ENCODE assay signal across 18 cellular contexts in genomic region chr5:43207601-43208000, GRCh38. TPM values are rescaled to one million over a fixed set of nuclear protein-coding genes. Genes with fewer than 3 reads are reported as not detected.
DNase-seq lines count a peak whose midpoint lies in the region; ATAC-seq and TF ChIP-seq lines count a peak whose summit lies in the region.
"Had no signal": no experiment of that assay in that cellular context is flagged by ENCODE, and none has a peak within 500 bp of the region (broad histone marks: within the 10 kb centered on the region; RNA-seq: fewer than 3 reads in every experiment).

No MANE protein-coding gene starts in this region.

- no peak overlapping the region for H3K9ac ChIP-seq in PC-3 (ENCODE audit: low read length)

- in situ Hi-C loops in brain microvascular endothelial cell (cut with HindIII; ENCODE audit: low pct_ligation_motif_present, low sequenced_read_pairs), result no loop called here

- no peaks in the 10 kb centered on the region for H3K79me2 ChIP-seq in PC-3 (ENCODE audit: low read length)

- CTCF ChIA-PET in PC-3 (lab: Charles Lee), result no interaction called here

- H3K36me3 ChIP-seq in PC-3 (ENCODE audit: low read depth, low read length), result no peaks in the 10 kb centered on the region
- H3K36me3 ChIP-seq in brain microvascular endothelial cell (replicated peaks), result no peaks in the 10 kb centered on the region
- H3K36me3 ChIP-seq: HAP-1 had no signal

- H3K4me1 Mint-ChIP-seq in glutamatergic neuron (ENCODE audit: low read depth, unreplicated experiment), result peaks cover 23% of the 10 kb centered on the region
- no peaks in the 10 kb centered on the region for H3K4me1 Mint-ChIP-seq in natural killer cell treated with Interleukin-12 subunit alpha and Interleukin-12 subunit beta and Interleukin-15 and Interleukin-18, amount 100 ng/mL, for 72 hours (ENCODE audit: low read depth in 2 of 2)

- intact Hi-C loops in PC-3 (cut with micrococcal nuclease) (loop anchor here (10.0 kb wide), 1 partner anchor 277 kb away; the partner anchor contains the start of gene TMEM267), posterior cingulate gyrus (cut with DNase I) (no loop called here)

- H3K27me3 Mint-ChIP-seq in glutamatergic neuron (ENCODE audit: unreplicated experiment), result peaks cover 2% of the 10 kb centered on the region
- peaks cover 26 to 44% of the 10 kb centered on the region in 2 donors for H3K27me3 Mint-ChIP-seq in natural killer cell treated with Interleukin-12 subunit alpha and Interleukin-12 subunit beta and Interleukin-15 and Interleukin-18, amount 100 ng/mL, for 72 hours

- peak overlapping the region; percentile 29 for H3K4me2 ChIP-seq in PC-3 (ENCODE audit: low read length)
- H3K4me2 ChIP-seq: A549 had no signal

- no TSS peak for BruUV-seq in PC-3 (replicated peaks; lab: Mats Ljungman, UMichigan)

- peaks cover 2% of the 10 kb centered on the region for H3K9me3 Mint-ChIP-seq in glutamatergic neuron (ENCODE audit: unreplicated experiment)
- no peaks in the 10 kb centered on the region for H3K9me3 Mint-ChIP-seq in natural killer cell treated with Interleukin-12 subunit alpha and Interleukin-12 subunit beta and Interleukin-15 and Interleukin-18, amount 100 ng/mL, for 72 hours

- peak overlapping the region; percentile 44 for H3K27ac Mint-ChIP-seq in glutamatergic neuron (ENCODE audit: unreplicated experiment)
- H3K27ac Mint-ChIP-seq in natural killer cell treated with Interleukin-12 subunit alpha and Interleukin-12 subunit beta and Interleukin-15 and Interleukin-18, amount 100 ng/mL, for 72 hours, result no peak overlapping the region
- H3K27ac Mint-ChIP-seq: CD4-positive, CD25-positive, alpha-beta regulatory T cell had no signal

- no peak for TF ChIP-seq CTCF in PC-3 (conservative IDR thresholded peaks at IDR 0.05; ENCODE audit: low read depth, low read length)
- no peak for TF ChIP-seq CTCF in brain microvascular endothelial cell (IDR thresholded peaks at IDR 0.05; ENCODE audit: low read depth, low read length, missing control alignments)
- TF ChIP-seq CTCF in glutamatergic neuron (IDR thresholded peaks at IDR 0.05; ENCODE audit: partially characterized antibody, unreplicated experiment), result no peak

- H3K4me3 Mint-ChIP-seq in glutamatergic neuron (ENCODE audit: unreplicated experiment), result no peak overlapping the region
- H3K4me3 Mint-ChIP-seq in natural killer cell treated with Interleukin-12 subunit alpha and Interleukin-12 subunit beta and Interleukin-15 and Interleukin-18, amount 100 ng/mL, for 72 hours, result no peak overlapping the region
- H3K4me3 Mint-ChIP-seq: CD4-positive, CD25-positive, alpha-beta regulatory T cell had no signal

- no peak overlapping the region for H2AFZ ChIP-seq in PC-3 (ENCODE audit: low read length)

- no peaks in the 10 kb centered on the region for H3F3A ChIP-seq in PC-3 (ENCODE audit: low read length, unreplicated experiment)

- H3K9me3 ChIP-seq in PC-3 (ENCODE audit: low read length), result no peaks in the 10 kb centered on the region
- H3K9me3 ChIP-seq: A549, HAP-1 had no signal

- H4K20me1 ChIP-seq in PC-3 (ENCODE audit: low read length), result no peaks in the 10 kb centered on the region

- DNase-seq in EL (peak; percentile 52), PC-3 (peak; percentile 66), brain microvascular endothelial cell (peak; percentile 9), glutamatergic neuron (no peak), posterior cingulate gyrus (no peak)
- no peak for DNase-seq in natural killer cell treated with Interleukin-12 subunit alpha and Interleukin-12 subunit beta and Interleukin-15 and Interleukin-18, amount 100 ng/mL, for 72 hours (ENCODE audit: low spot score)
- DNase-seq: CD4-positive, CD25-positive, alpha-beta regulatory T cell; DMS79 treated with DMSO at 0.1 percent for 48 hours; KG1; NCI-H1092; NCI-H345; NCI-H748 treated with DMSO at 0.1 percent for 48 hours; SHP77 had no signal

- H3K9me2 ChIP-seq in PC-3 (replicated peaks; ENCODE audit: low read length), result no peaks in the 10 kb centered on the region

- no peaks in the 10 kb centered on the region for H3K27me3 ChIP-seq in PC-3 (ENCODE audit: low read length)
- no peaks in the 10 kb centered on the region for H3K27me3 ChIP-seq in brain microvascular endothelial cell (replicated peaks)

- H3K4me1 ChIP-seq in PC-3 (ENCODE audit: insufficient read depth, low read length), result peaks cover 27% of the 10 kb centered on the region

- no peak for ATAC-seq in PC-3
- ATAC-seq in GM19324 (IDR thresholded peaks at IDR 0.05; ENCODE audit: low FRiP score, unreplicated experiment), result no peak
- no peak for ATAC-seq in natural killer cell treated with Interleukin-12 subunit alpha and Interleukin-12 subunit beta and Interleukin-15 and Interleukin-18, amount 100 ng/mL, for 72 hours
- ATAC-seq in GM19023 (IDR thresholded peaks at IDR 0.05; ENCODE audit: unreplicated experiment), result no peak
- ATAC-seq: A549 had no signal

- H3K4me3 ChIP-seq in PC-3 (ENCODE audit: low read length), result no peak overlapping the region
- no peak overlapping the region for H3K4me3 ChIP-seq in brain microvascular endothelial cell (ENCODE audit: low read depth, low read length)
- H3K4me3 ChIP-seq: A549, HAP-1 had no signal

- POLR2A ChIA-PET in PC-3 (lab: Charles Lee; ENCODE audit: unreplicated experiment), result no interaction called here

- H3K27ac ChIP-seq in PC-3 (ENCODE audit: low read length), result no peak overlapping the region
- no peak overlapping the region for H3K27ac ChIP-seq in brain microvascular endothelial cell
- H3K27ac ChIP-seq: A549 had no signal

- H3K36me3 Mint-ChIP-seq in glutamatergic neuron (ENCODE audit: unreplicated experiment), result no peaks in the 10 kb centered on the region
- H3K36me3 Mint-ChIP-seq in natural killer cell treated with Interleukin-12 subunit alpha and Interleukin-12 subunit beta and Interleukin-15 and Interleukin-18, amount 100 ng/mL, for 72 hours, result no peaks in the 10 kb centered on the region
- H3K36me3 Mint-ChIP-seq: CD4-positive, CD25-positive, alpha-beta regulatory T cell had no signal

RNA-seq across cellular contexts. Expression of gene NIM1K, which starts 15.6 kb away (rescaled TPM):
- total RNA-seq in PC-3 (2014; rRNA removed), result 0.17 and 0.26 TPM in 2 replicates
- 10.5 TPM for total RNA-seq in glutamatergic neuron (ENCODE audit: unreplicated experiment)
- total RNA-seq in natural killer cell treated with Interleukin-12 subunit alpha and Interleukin-12 subunit beta and Interleukin-15 and Interleukin-18, amount 100 ng/mL, for 72 hours, result 1 to 10 TPM; 2.5 to 2.9 TPM
- total RNA-seq: MCF 10A had no signal

Comparison
In these comparisons a context has a peak if more than half of its experiments do, and no peak if none do; other contexts are left out.
1. DNase-seq: peak in EL (single experiment), PC-3 (single experiment) and brain microvascular endothelial cell (single experiment); none in glutamatergic neuron (single experiment), posterior cingulate gyrus (0 of 10) and natural killer cell treated with Interleukin-12 subunit alpha and Interleukin-12 subunit beta and Interleukin-15 and Interleukin-18, amount 100 ng/mL, for 72 hours (single experiment).